14 cellular contexts compared by ENCODE assay signal in the genomic region with DNA sequence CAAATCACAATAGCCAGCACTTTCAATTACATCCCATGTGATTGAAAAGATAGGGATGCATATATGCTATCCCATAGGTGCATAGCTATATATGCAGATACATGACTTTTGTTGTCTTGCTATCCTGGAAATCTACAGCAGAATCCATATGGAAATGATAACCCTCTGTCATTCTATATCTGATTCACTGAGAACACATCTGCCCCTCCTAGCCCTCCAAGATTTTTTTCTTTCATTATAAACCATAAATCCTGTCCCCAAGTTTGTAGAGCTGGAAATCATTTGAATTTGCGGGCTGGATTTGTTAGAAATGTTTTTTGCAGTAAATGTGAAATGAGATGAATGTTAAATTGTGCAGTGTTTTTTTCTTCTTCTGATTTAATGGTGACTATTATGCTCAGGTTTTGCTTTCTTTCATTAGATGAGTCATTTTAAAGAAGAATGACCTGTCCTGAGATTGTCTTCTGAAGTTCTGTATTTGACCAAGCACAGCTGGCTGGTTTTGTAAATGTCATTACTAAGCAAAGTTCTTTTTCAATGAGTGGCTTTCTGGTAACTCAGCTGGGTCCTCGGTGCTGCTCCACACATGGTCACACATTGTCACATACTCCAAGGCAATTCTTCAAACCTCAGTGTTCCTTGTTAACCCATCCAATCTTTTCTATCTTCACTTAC. TPM values are rescaled to one million over a fixed set of nuclear protein-coding genes. Genes with fewer than 3 reads are reported as not detected.
DNase-seq lines count a peak whose midpoint lies in the region; ATAC-seq, FAIRE-seq and TF ChIP-seq lines count a peak whose summit lies in the region.
"Had no signal": no experiment of that assay in that cellular context is flagged by ENCODE, and none has a peak within 500 bp of the region (broad histone marks: within the 10 kb centered on the region; RNA-seq: fewer than 3 reads in every experiment).

No MANE protein-coding gene starts in this region.

- 48% methylated on average over 2 of the region's 2 CpGs for WGBS in A549 (ENCODE audit: missing lambda C conversion rate)

- no peak overlapping the region for H3K4me2 ChIP-seq in A549

- no peaks in the 10 kb centered on the region for H3K27me3 ChIP-seq in A673 (replicated peaks; ENCODE audit: insufficient read depth, low read depth, low read length, poor library complexity)

- H3K27ac ChIP-seq in A549 (no peak overlapping the region), A673 (ENCODE audit: low read depth, low read length, poor library complexity, severe bottlenecking) (no peak overlapping the region)

- BruUV-seq in A673 (replicated peaks; lab: Mats Ljungman, UMichigan), result no TSS peak

- no peak for TF ChIP-seq EP300 in A549 (IDR thresholded peaks at IDR 0.05)

- ATAC-seq in A549 (no peak), GM19043 (IDR thresholded peaks at IDR 0.05; ENCODE audit: low read depth, unreplicated experiment) (peak; percentile 47), esophagus mucosa (peak; percentile 62), mucosa of descending colon (no peak)

- no peak for TF ChIP-seq RAD21 in A549 (conservative IDR thresholded peaks at IDR 0.05 in 1 of 2, IDR thresholded peaks at IDR 0.05 in 1 of 2)

- no peak for FAIRE-seq in A549 (lab: Jason Lieb, UNC)

- H3K36me3 ChIP-seq in A673 (ENCODE audit: insufficient read depth, low read length, poor library complexity, severe bottlenecking) (no peaks in the 10 kb centered on the region), mucosa of descending colon (ENCODE audit: low read depth) (no peaks in the 10 kb centered on the region)

- H3K4me3 ChIP-seq in A549, result no peak overlapping the region
- H3K4me3 ChIP-seq in A673 (ENCODE audit: low read depth, low read length, poor library complexity, severe bottlenecking), result no peak overlapping the region
- no peak overlapping the region for H3K4me3 ChIP-seq in mucosa of descending colon

- no peaks in the 10 kb centered on the region for H3K9me3 ChIP-seq in A549
- no peaks in the 10 kb centered on the region for H3K9me3 ChIP-seq in A673 (ENCODE audit: low read depth, low read length, poor library complexity, severe bottlenecking)
- H3K9me3 ChIP-seq in mucosa of descending colon, result no peaks in the 10 kb centered on the region

- CTCF ChIA-PET in A549 (lab: Yijun Ruan, JAX), result interaction anchor here (0.9 to 7.0 kb wide), 8 partner anchors 10 to 300 kb away, joined by 3 to 35 read pairs (median 6); partner anchors contain the start of gene CEMIP
- CTCF ChIA-PET in A673 (lab: Charles Lee), result no interaction called here

- POLR2A ChIA-PET in A549 (lab: Yijun Ruan, JAX), result no interaction called here
- POLR2A ChIA-PET in A673 (lab: Charles Lee; ENCODE audit: low non-redundant PET), result no interaction called here

- no peak for TF ChIP-seq POLR2A in A549 (IDR thresholded peaks at IDR 0.05; ENCODE audit: low read length)

- TF ChIP-seq CTCF in A549 (IDR thresholded peaks at IDR 0.05) (no peak), A673 (conservative IDR thresholded peaks at IDR 0.05; ENCODE audit: low read depth, low read length) (no peak), mucosa of descending colon (IDR thresholded peaks at IDR 0.05) (no peak)

- DNase-seq in A549 (ENCODE audit: low read depth in 1 of 2, low spot score in 1 of 2) (no peak), LHCN-M2 (ENCODE audit: low read depth) (peak; percentile 85), A673 (ENCODE audit: low spot score) (no peak), DMS114 treated with DMSO at 0.1 percent for 48 hours (lab: John Stamatoyannopoulos, UW; ENCODE audit: unreplicated experiment) (no peak), NCI-H1417 (lab: John Stamatoyannopoulos, UW) (no peak), mucosa of descending colon (no peak)
- DNase-seq: 8988T; activated CD4-positive, alpha-beta T cell treated with anti-CD3 and anti-CD28 coated beads for 4 hours; activated T-cell treated with anti-CD3 and anti-CD28 coated beads, Interleukin-2, amount 50 U/mL, for 24 hours; amygdala; NCI-H1436 treated with DMSO at 0.1 percent for 48 hours; NCI-H510A treated with DMSO at 0.1 percent for 48 hours had no signal

- intact Hi-C loops in A673 (cut with micrococcal nuclease; ENCODE audit: unreplicated experiment) (loop anchor here (10.0 kb wide), 1 partner anchor 105 kb away; the partner anchor contains the start of gene CEMIP), mucosa of descending colon (cut with DNase I, micrococcal nuclease) (no loop called here)

- peaks cover 9% of the 10 kb centered on the region; the same call in 2 of the 3 replicates for H3K4me1 ChIP-seq in A549
- H3K4me1 ChIP-seq in A673 (ENCODE audit: insufficient read depth, low read length, poor library complexity, severe bottlenecking), result no peaks in the 10 kb centered on the region
- H3K4me1 ChIP-seq in mucosa of descending colon (ENCODE audit: low read depth), result no peaks in the 10 kb centered on the region

TF ChIP-seq in A549, 52 proteins besides CTCF, POLR2A, EP300 and RAD21:
- peak; percentile 18; the same call in 1 of the 2 replicates for TF ChIP-seq JUNB (IDR thresholded peaks at IDR 0.05)
- no peak for TF ChIP-seq FOSL2 (IDR thresholded peaks at IDR 0.05)
- TF ChIP-seq FOSL2 (CRISPR knock-in tag; IDR thresholded peaks at IDR 0.05), result peak; percentile 37; the same call in 1 of the 2 replicates
- TF ChIP-seq, protein P1, sequence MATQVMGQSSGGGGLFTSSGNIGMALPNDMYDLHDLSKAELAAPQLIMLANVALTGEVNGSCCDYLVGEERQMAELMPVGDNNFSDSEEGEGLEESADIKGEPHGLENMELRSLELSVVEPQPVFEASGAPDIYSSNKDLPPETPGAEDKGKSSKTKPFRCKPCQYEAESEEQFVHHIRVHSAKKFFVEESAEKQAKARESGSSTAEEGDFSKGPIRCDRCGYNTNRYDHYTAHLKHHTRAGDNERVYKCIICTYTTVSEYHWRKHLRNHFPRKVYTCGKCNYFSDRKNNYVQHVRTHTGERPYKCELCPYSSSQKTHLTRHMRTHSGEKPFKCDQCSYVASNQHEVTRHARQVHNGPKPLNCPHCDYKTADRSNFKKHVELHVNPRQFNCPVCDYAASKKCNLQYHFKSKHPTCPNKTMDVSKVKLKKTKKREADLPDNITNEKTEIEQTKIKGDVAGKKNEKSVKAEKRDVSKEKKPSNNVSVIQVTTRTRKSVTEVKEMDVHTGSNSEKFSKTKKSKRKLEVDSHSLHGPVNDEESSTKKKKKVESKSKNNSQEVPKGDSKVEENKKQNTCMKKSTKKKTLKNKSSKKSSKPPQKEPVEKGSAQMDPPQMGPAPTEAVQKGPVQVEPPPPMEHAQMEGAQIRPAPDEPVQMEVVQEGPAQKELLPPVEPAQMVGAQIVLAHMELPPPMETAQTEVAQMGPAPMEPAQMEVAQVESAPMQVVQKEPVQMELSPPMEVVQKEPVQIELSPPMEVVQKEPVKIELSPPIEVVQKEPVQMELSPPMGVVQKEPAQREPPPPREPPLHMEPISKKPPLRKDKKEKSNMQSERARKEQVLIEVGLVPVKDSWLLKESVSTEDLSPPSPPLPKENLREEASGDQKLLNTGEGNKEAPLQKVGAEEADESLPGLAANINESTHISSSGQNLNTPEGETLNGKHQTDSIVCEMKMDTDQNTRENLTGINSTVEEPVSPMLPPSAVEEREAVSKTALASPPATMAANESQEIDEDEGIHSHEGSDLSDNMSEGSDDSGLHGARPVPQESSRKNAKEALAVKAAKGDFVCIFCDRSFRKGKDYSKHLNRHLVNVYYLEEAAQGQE (IDR thresholded peaks at IDR 0.05), result no peak
- no peak for TF ChIP-seq EHMT2 (IDR thresholded peaks at IDR 0.05; ENCODE audit: low read depth)

RNA-seq across cellular contexts. Expression of gene ABHD17C, which starts 25.4 kb away (rescaled TPM):
- 23.7 and 24.9 TPM in 2 replicates for polyA plus RNA-seq in A549 (2011; rRNA removed)
- 11.6 and 16.6 TPM in 2 replicates for polyA plus RNA-seq in A549 (2012; cell fraction: cytosol; rRNA removed)
- 7.9 and 9.4 TPM in 2 replicates for polyA plus RNA-seq in A549 (2012; cell fraction: nucleus; rRNA removed)
- 13.8 to 15.2 TPM (median 14.0 TPM) in 3 replicates for polyA plus RNA-seq in A549 (2017; fragmentation: RNase III; extraction: RNeasy Plus Mini Kit Qiagen cat#74134 plus additional on column Dnase treatment)
- polyA minus RNA-seq in A549 (2011; rRNA and poly(A)+ RNA removed), result 21.2 and 26.1 TPM in 2 replicates
- total RNA-seq in LHCN-M2 (2014; rRNA removed), result 2.0 and 3.4 TPM in 2 replicates
- polyA plus RNA-seq in LHCN-M2 (2012), result 7.8 TPM
- total RNA-seq in esophagus mucosa, result 45.3 TPM
- total RNA-seq in A673 (2021), result 7.8 and 9.9 TPM in 2 replicates
- total RNA-seq in mucosa of descending colon, result 100 to 1,000 TPM in 2 of 3 donors, 10 to 100 TPM in 1; 84.4 to 192 (median 157) TPM

Comparison
In these comparisons a context has a peak if more than half of its experiments do, and no peak if none do; other contexts are left out.
1. ATAC-seq: peak in GM19043 (single experiment) and esophagus mucosa (single experiment); none in A549 (0 of 2) and mucosa of descending colon (single experiment).